In genomic region chr14:91835197-91835919, GRCh38 we compare ENCODE assay signal across 7 cellular contexts. TPM values are rescaled to one million over a fixed set of nuclear protein-coding genes. Genes with fewer than 3 reads are reported as not detected.
A peak's percentile ranks its signal among the peaks of the same experiment; 100 is the strongest.
DNase-seq lines count a peak whose midpoint lies in the region; ATAC-seq lines count a peak whose summit lies in the region.

No MANE protein-coding gene starts in this region.

- H3K4me1 Mint-ChIP-seq in activated naive CD8-positive, alpha-beta T cell treated with anti-CD3 and anti-CD28 coated beads, Interleukin-2, amount 10 ng/mL, durations not matched to agents 7 days and 5 days = peaks cover 44% of the 10 kb centered on the region
- H3K4me1 Mint-ChIP-seq in memory B cell = peaks cover 23% of the 10 kb centered on the region

- H3K27me3 Mint-ChIP-seq in activated naive CD8-positive, alpha-beta T cell treated with anti-CD3 and anti-CD28 coated beads, Interleukin-2, amount 10 ng/mL, durations not matched to agents 7 days and 5 days = peaks cover 20% of the 10 kb centered on the region
- peaks cover 2% of the 10 kb centered on the region for H3K27me3 Mint-ChIP-seq in memory B cell

- no peak for DNase-seq in activated naive CD8-positive, alpha-beta T cell treated with anti-CD3 and anti-CD28 coated beads, Interleukin-2, amount 10 ng/mL, durations not matched to agents 7 days and 5 days
- DNase-seq in memory B cell (ENCODE audit: low spot score in 2 of 2) (no peak), AG20443 (ENCODE audit: low spot score) (no peak), HuH-7 (ENCODE audit: low spot score) (no peak)

- H3K27ac Mint-ChIP-seq in activated naive CD8-positive, alpha-beta T cell treated with anti-CD3 and anti-CD28 coated beads, Interleukin-2, amount 10 ng/mL, durations not matched to agents 7 days and 5 days = peak overlapping the region; percentile 31
- peak overlapping the region; percentile 28 for H3K27ac Mint-ChIP-seq in memory B cell

- ATAC-seq in GM19463 (IDR thresholded peaks at IDR 0.05; ENCODE audit: unreplicated experiment) (peak; percentile 14), HG03039 (IDR thresholded peaks at IDR 0.05; ENCODE audit: unreplicated experiment) (peak; percentile 15), memory B cell (ENCODE audit: low read depth) (no peak), GM19467 (IDR thresholded peaks at IDR 0.05; ENCODE audit: unreplicated experiment) (no peak)
- peak; percentile 30 for ATAC-seq in activated naive CD8-positive, alpha-beta T cell treated with anti-CD3 and anti-CD28 coated beads, Interleukin-2, amount 10 ng/mL, durations not matched to agents 7 days and 5 days (ENCODE audit: low read depth)

- peaks cover 31% of the 10 kb centered on the region for H3K36me3 Mint-ChIP-seq in activated naive CD8-positive, alpha-beta T cell treated with anti-CD3 and anti-CD28 coated beads, Interleukin-2, amount 10 ng/mL, durations not matched to agents 7 days and 5 days
- H3K36me3 Mint-ChIP-seq in memory B cell = no peaks in the 10 kb centered on the region

- H3K9me3 Mint-ChIP-seq in activated naive CD8-positive, alpha-beta T cell treated with anti-CD3 and anti-CD28 coated beads, Interleukin-2, amount 10 ng/mL, durations not matched to agents 7 days and 5 days = peaks cover 4% of the 10 kb centered on the region
- H3K9me3 Mint-ChIP-seq in memory B cell = no peaks in the 10 kb centered on the region

- POLR2A ChIA-PET in activated naive CD8-positive, alpha-beta T cell treated with anti-CD3 and anti-CD28 coated beads, Interleukin-2, amount 10 ng/mL, durations not matched to agents 7 days and 5 days (lab: Charles Lee) = interaction anchor here (0.6 to 1.6 kb wide), 6 partner anchors 32 to 218 kb away, joined by 3 to 11 read pairs (median 3); partner anchors contain the start of gene TC2N

- H3K4me3 Mint-ChIP-seq in activated naive CD8-positive, alpha-beta T cell treated with anti-CD3 and anti-CD28 coated beads, Interleukin-2, amount 10 ng/mL, durations not matched to agents 7 days and 5 days = peak overlapping the region; percentile 72
- peak overlapping the region; percentile 94 for H3K4me3 Mint-ChIP-seq in memory B cell

RNA-seq across cellular contexts. Expression of gene TC2N, which starts 32.0 kb away (rescaled TPM):
- 100 to 1,000 TPM; 163 to 181 TPM for total RNA-seq in activated naive CD8-positive, alpha-beta T cell treated with anti-CD3 and anti-CD28 coated beads, Interleukin-2, amount 10 ng/mL, durations not matched to agents 7 days and 5 days

Comparison
In these comparisons a context has a peak if more than half of its experiments do, and no peak if none do; other contexts are left out.
1. ATAC-seq: peak in GM19463 (single experiment), HG03039 (single experiment) and activated naive CD8-positive, alpha-beta T cell treated with anti-CD3 and anti-CD28 coated beads, Interleukin-2, amount 10 ng/mL, durations not matched to agents 7 days and 5 days (single experiment); none in memory B cell (single experiment) and GM19467 (single experiment).